In genomic region chr11:57203359-57203758, GRCh38 we compare ENCODE assay signal across 19 cellular contexts. TPM values are rescaled to one million over a fixed set of nuclear protein-coding genes. Genes with fewer than 3 reads are reported as not detected.
DNase-seq lines count a peak whose midpoint lies in the region; ATAC-seq and TF ChIP-seq lines count a peak whose summit lies in the region.
"Had no signal": no experiment of that assay in that cellular context is flagged by ENCODE, and none has a peak within 500 bp of the region (broad histone marks: within the 10 kb centered on the region; RNA-seq: fewer than 3 reads in every experiment).

No MANE protein-coding gene starts in this region.

- TF ChIP-seq POLR2A in tibial nerve (IDR thresholded peaks at IDR 0.05) = no peak

- WGBS in tibial nerve, 2 donors = 22% methylated on average over 3 of the region's 3 CpGs

- H3K36me3 ChIP-seq in mucosa of descending colon (ENCODE audit: low read depth) (no peaks in the 10 kb centered on the region), tibial nerve (no peaks in the 10 kb centered on the region)

- intact Hi-C loops in Right ventricle myocardium superior (cut with DNase I) = no loop called here
- intact Hi-C loops in mucosa of descending colon (cut with DNase I, micrococcal nuclease) = no loop called here

- DNase-seq in amniotic epithelial cell (ENCODE audit: low read depth) (peak; percentile 20), Right ventricle myocardium superior (peak; percentile 87), mucosa of descending colon (peak in 1 of 3 donors; percentile 46), tibial nerve (ENCODE audit: low spot score in 2 of 2) (peak; percentile 25 to 56), GF-D8 (lab: John Stamatoyannopoulos, UW) (no peak), NCI-H187 treated with DMSO at 0.1 percent for 48 hours (lab: John Stamatoyannopoulos, UW) (no peak), DMS53 (lab: John Stamatoyannopoulos, UW) (no peak)
- DNase-seq: activated T-cell treated with anti-CD3 and anti-CD28 coated beads, Interleukin-2, amount 50 U/mL, for 4 hours; CD4-positive, CD25-positive, alpha-beta regulatory T cell; EL; NCI-H1694; NCI-H510A treated with DMSO at 0.1 percent for 48 hours; PC-3; stimulated activated naive CD8-positive, alpha-beta T cell treated with anti-CD3 and anti-CD28 coated beads, Interleukin-15, Interleukin-2, amounts not matched to agents 100 U/mL and 50 U/mL, for 24 hours had no signal

- TF ChIP-seq CTCF in mucosa of descending colon (IDR thresholded peaks at IDR 0.05) (no peak), tibial nerve (IDR thresholded peaks at IDR 0.05) (no peak)

- peak in 1 of 2 donors; percentile 58 for TF ChIP-seq EP300 in tibial nerve (IDR thresholded peaks at IDR 0.05)

- ATAC-seq in Right ventricle myocardium superior (ENCODE audit: poor library complexity) (peak; percentile 83), mucosa of descending colon (peak; percentile 46)
- ATAC-seq: activated T-cell treated with anti-CD3 and anti-CD28 coated beads, Interleukin-2, amount 50 U/mL, for 4 hours; GM12878; PC-3; stimulated activated naive CD8-positive, alpha-beta T cell treated with anti-CD3 and anti-CD28 coated beads, Interleukin-15, Interleukin-2, amounts not matched to agents 100 U/mL and 50 U/mL, for 24 hours had no signal

- H3K27me3 ChIP-seq in tibial nerve = no peaks in the 10 kb centered on the region

- no peaks in the 10 kb centered on the region for H3K9me3 ChIP-seq in mucosa of descending colon
- H3K9me3 ChIP-seq in tibial nerve = no peaks in the 10 kb centered on the region

- H3K4me1 ChIP-seq in mucosa of descending colon (ENCODE audit: low read depth) (no peaks in the 10 kb centered on the region), tibial nerve (peaks cover 0 to 39% (median 5%) of the 10 kb centered on the region in 4 donors)

- no peak overlapping the region for H3K27ac ChIP-seq in tibial nerve
- H3K27ac ChIP-seq: epithelial cell of prostate, HL-60 had no signal

- no peak overlapping the region for H3K4me3 ChIP-seq in mucosa of descending colon
- H3K4me3 ChIP-seq in tibial nerve = no peak overlapping the region
- H3K4me3 ChIP-seq: GM12878, skin epidermis had no signal

RNA-seq across cellular contexts. Expression of gene LRRC55, which starts 21.6 kb away (rescaled TPM):
- total RNA-seq in Right ventricle myocardium superior (0.13 TPM), mucosa of descending colon (1 to 10 TPM in 1 of 3 donors, under 1 TPM in 1, not detected in 1; 0.19 to 1.4 TPM), tibial nerve (not detected)
- total RNA-seq: activated T-cell treated with anti-CD3 and anti-CD28 coated beads, Interleukin-2, amount 50 U/mL, for 4 hours; CD4-positive, CD25-positive, alpha-beta regulatory T cell; chondrocyte; GM12878; PC-3 had no signal

RNA-seq across cellular contexts. Expression of gene APLNR, which starts 33.7 kb away (rescaled TPM):
- 15.4 TPM for total RNA-seq in Right ventricle myocardium superior
- total RNA-seq in mucosa of descending colon = 1 to 10 TPM; 2.4 to 5.7 (median 2.8) TPM
- total RNA-seq in tibial nerve = 10 to 100 TPM in 1 of 4 donors, 1 to 10 TPM in 1, under 1 TPM in 2; 0.63 to 12.9 (median 2.0) TPM
- total RNA-seq: activated T-cell treated with anti-CD3 and anti-CD28 coated beads, Interleukin-2, amount 50 U/mL, for 4 hours; CD4-positive, CD25-positive, alpha-beta regulatory T cell; chondrocyte; GM12878; PC-3 had no signal

Comparison
In these comparisons a context has a peak if more than half of its experiments do, and no peak if none do; other contexts are left out.
1. DNase-seq: peak in amniotic epithelial cell (single experiment), Right ventricle myocardium superior (single experiment) and tibial nerve (2 of 2); none in GF-D8 (single experiment), NCI-H187 treated with DMSO at 0.1 percent for 48 hours (single experiment) and DMS53 (single experiment).